In genomic region chr3:123949606-123950005, GRCh38 we compare ENCODE assay signal across 27 cellular contexts. TPM values are rescaled to one million over a fixed set of nuclear protein-coding genes. Genes with fewer than 3 reads are reported as not detected.
A peak's percentile ranks its signal among the peaks of the same experiment; 100 is the strongest.
DNase-seq lines count a peak whose midpoint lies in the region; ATAC-seq, FAIRE-seq and TF ChIP-seq lines count a peak whose summit lies in the region.
"Had no signal": no experiment of that assay in that cellular context is flagged by ENCODE, and none has a peak within 500 bp of the region (broad histone marks: within the 10 kb centered on the region; RNA-seq: fewer than 3 reads in every experiment).

No MANE protein-coding gene starts in this region.

- no peaks in the 10 kb centered on the region for H3K27me3 ChIP-seq in A673 (replicated peaks; ENCODE audit: insufficient read depth, low read depth, low read length, poor library complexity)
- H3K27me3 ChIP-seq: cardiac muscle cell, esophagus squamous epithelium, tibial nerve had no signal

- H3K36me3 ChIP-seq in A673 (ENCODE audit: insufficient read depth, low read length, poor library complexity, severe bottlenecking): peaks cover 72% of the 10 kb centered on the region

- in situ Hi-C loops in astrocyte of the spinal cord (cut with HindIII; ENCODE audit: low sequenced_read_pairs): no loop called here

- DNase-seq in A673 (ENCODE audit: low spot score) (no peak), H54 (ENCODE audit: insufficient read length, low spot score) (no peak), astrocyte of the spinal cord (ENCODE audit: low read depth, low spot score) (peak; percentile 25), foreskin melanocyte (peak; percentile 12), NCI-H446 treated with DMSO at 0.1 percent for 48 hours (lab: John Stamatoyannopoulos, UW) (no peak)
- DNase-seq: activated CD4-positive, alpha-beta T cell treated with anti-CD3 and anti-CD28 coated beads, Interleukin-2, amount 50 U/mL, for 48 hours; activated T-cell treated with anti-CD3 and anti-CD28 coated beads, Interleukin-2, amount 50 U/mL, for 48 hours; CD4-positive, alpha-beta T cell; DMS53; esophagus squamous epithelium; H7; KBM-7; left cardiac atrium; NCI-H2081 treated with DMSO at 0.1 percent for 48 hours; NCI-H524; stimulated activated naive B cell treated with anti-CD40 and anti-IgM and Interleukin-4, amounts not matched to agents 10 μg/mL and 1 μg/mL and 100 μg/mL, for 72 hours had no signal

- FAIRE-seq in H54 (lab: Jason Lieb, UNC): peak; percentile 41
- FAIRE-seq: A204.1, GM18507 had no signal

- no peak for TF ChIP-seq POLR2A in H54 (IDR thresholded peaks at IDR 0.05; ENCODE audit: low read depth, low read length)

- H3K27ac ChIP-seq in A673 (ENCODE audit: low read depth, low read length, poor library complexity, severe bottlenecking): no peak overlapping the region
- H3K27ac ChIP-seq: cardiac muscle cell, esophagus squamous epithelium, HL-60, tibial nerve had no signal

- no peak for ATAC-seq in GM21360 (IDR thresholded peaks at IDR 0.05; ENCODE audit: unreplicated experiment)
- no peak for ATAC-seq in GM21619 (IDR thresholded peaks at IDR 0.05; ENCODE audit: unreplicated experiment)
- no peak for ATAC-seq in HG03439 (IDR thresholded peaks at IDR 0.05; ENCODE audit: unreplicated experiment)
- ATAC-seq: activated naive CD4-positive, alpha-beta T cell treated with anti-CD3 and anti-CD28 coated beads, Interleukin-2, amount 50 U/mL, for 72 hours; left cardiac atrium; Right ventricle myocardium inferior; stimulated activated naive B cell treated with anti-CD40 and anti-IgM and Interleukin-4, amounts not matched to agents 10 μg/mL and 1 μg/mL and 100 μg/mL, for 72 hours had no signal

- H3K4me1 ChIP-seq in A673 (ENCODE audit: insufficient read depth, low read length, poor library complexity, severe bottlenecking): no peaks in the 10 kb centered on the region
- H3K4me1 ChIP-seq: esophagus squamous epithelium, tibial nerve had no signal

- intact Hi-C loops in A673 (cut with micrococcal nuclease; ENCODE audit: unreplicated experiment): no loop called here

- no peak overlapping the region for H3K4me3 ChIP-seq in A673 (ENCODE audit: low read depth, low read length, poor library complexity, severe bottlenecking)
- H3K4me3 ChIP-seq in astrocyte of the spinal cord (ENCODE audit: low read depth, low read length): no peak overlapping the region
- H3K4me3 ChIP-seq: cardiac muscle cell, esophagus squamous epithelium, tibial nerve had no signal

- no peaks in the 10 kb centered on the region for H3K9me3 ChIP-seq in A673 (ENCODE audit: low read depth, low read length, poor library complexity, severe bottlenecking)
- H3K9me3 ChIP-seq: esophagus squamous epithelium, tibial nerve had no signal

- POLR2A ChIA-PET in A673 (lab: Charles Lee; ENCODE audit: low non-redundant PET): no interaction called here

- CTCF ChIA-PET in A673 (lab: Charles Lee): no interaction called here

- TF ChIP-seq CTCF in A673 (conservative IDR thresholded peaks at IDR 0.05; ENCODE audit: low read depth, low read length) (no peak), astrocyte of the spinal cord (IDR thresholded peaks at IDR 0.05; ENCODE audit: low read depth, low read length) (no peak)

- TSS peak; percentile 5 for BruUV-seq in A673 (replicated peaks; lab: Mats Ljungman, UMichigan)

RNA-seq across cellular contexts. Expression of gene CCDC14, which starts 11.4 kb away (rescaled TPM):
- 81.0 and 81.2 TPM in 2 replicates for total RNA-seq in A673 (2021)

RNA-seq across cellular contexts. Expression of gene ROPN1, which starts 42.3 kb away (rescaled TPM):
- not detected in 2 replicates for total RNA-seq in A673 (2021)
- total RNA-seq: activated naive CD4-positive, alpha-beta T cell treated with anti-CD3 and anti-CD28 coated beads, Interleukin-2, amount 50 U/mL, for 72 hours; cardiac muscle cell; CD4-positive, alpha-beta T cell; H7; renal cortical epithelial cell; Right ventricle myocardium inferior; tibial nerve had no signal

Comparison
In these comparisons a context has a peak if more than half of its experiments do, and no peak if none do; other contexts are left out.
1. DNase-seq: peak in astrocyte of the spinal cord (single experiment) and foreskin melanocyte (single experiment); none in A673 (single experiment), H54 (single experiment) and NCI-H446 treated with DMSO at 0.1 percent for 48 hours (single experiment).